16 cellular contexts compared by ENCODE assay signal in genomic region chr4:15425520-15425919, GRCh38. TPM values are rescaled to one million over a fixed set of nuclear protein-coding genes. Genes with fewer than 3 reads are reported as not detected.
"Had no signal": no experiment of that assay in that cellular context is flagged by ENCODE, and none has a peak within 500 bp of the region (broad histone marks: within the 10 kb centered on the region; RNA-seq: fewer than 3 reads in every experiment).

No MANE protein-coding gene starts in this region.

- H3K27ac ChIP-seq: ovary, right lobe of liver, tibial nerve had no signal

- H3K36me3 ChIP-seq: ovary, right lobe of liver, spleen, tibial nerve, vagina had no signal

- H3K4me1 ChIP-seq: right lobe of liver had no signal

- FAIRE-seq: endothelial cell of umbilical vein, frontal cortex had no signal

- H3K9me3 Mint-ChIP-seq: activated naive CD4-positive, alpha-beta T cell treated with anti-CD3 and anti-CD28 coated beads, Interleukin-2, amount 10 ng/mL, durations not matched to agents 7 days and 5 days; activated T-helper 2 cell treated with anti-CD3 and anti-CD28 coated beads, Interferon-gamma antibody, Interleukin-2, Interleukin-4, amounts not matched to agents 10 μg/mL and 5 μg/mL and 100 μg/mL, durations not matched to agents 14 hours and 24 hours and 36 hours; brain had no signal

- H3K27me3 ChIP-seq: ovary, right lobe of liver, spleen, tibial nerve, vagina had no signal

- H3K36me3 Mint-ChIP-seq: activated naive CD4-positive, alpha-beta T cell treated with anti-CD3 and anti-CD28 coated beads, Interleukin-2, amount 10 ng/mL, durations not matched to agents 7 days and 5 days; brain had no signal

- ATAC-seq: left colon, right lobe of liver had no signal

- H3K27ac Mint-ChIP-seq: activated naive CD4-positive, alpha-beta T cell treated with anti-CD3 and anti-CD28 coated beads, Interleukin-2, amount 10 ng/mL, durations not matched to agents 7 days and 5 days; activated T-helper 2 cell treated with anti-CD3 and anti-CD28 coated beads, Interferon-gamma antibody, Interleukin-2, Interleukin-4, amounts not matched to agents 10 μg/mL and 5 μg/mL and 100 μg/mL, durations not matched to agents 14 hours and 24 hours and 36 hours; immature natural killer cell had no signal

- H3K4me3 ChIP-seq: ovary, right lobe of liver, spleen, tibial nerve, vagina had no signal

- DNase-seq: activated CD4-positive, CD25-positive, alpha-beta regulatory T cell; activated naive CD4-positive, alpha-beta T cell treated with anti-CD3 and anti-CD28 coated beads, Interleukin-2, amount 10 ng/mL, durations not matched to agents 7 days and 5 days; effector CD8-positive, alpha-beta T cell; head of caudate nucleus; immature natural killer cell; left colon; ovary; right lobe of liver; spleen had no signal

- H3K27me3 Mint-ChIP-seq: activated naive CD4-positive, alpha-beta T cell treated with anti-CD3 and anti-CD28 coated beads, Interleukin-2, amount 10 ng/mL, durations not matched to agents 7 days and 5 days; brain had no signal

- H3K4me3 Mint-ChIP-seq: activated naive CD4-positive, alpha-beta T cell treated with anti-CD3 and anti-CD28 coated beads, Interleukin-2, amount 10 ng/mL, durations not matched to agents 7 days and 5 days; brain; immature natural killer cell had no signal

- H3K9me3 ChIP-seq: ovary, right lobe of liver, spleen, tibial nerve, vagina had no signal

RNA-seq across cellular contexts. Expression of gene C1QTNF7, which starts 2.3 kb away (rescaled TPM):
- total RNA-seq: activated T-helper 2 cell treated with anti-CD3 and anti-CD28 coated beads, Interferon-gamma antibody, Interleukin-2, Interleukin-4, amounts not matched to agents 10 μg/mL and 5 μg/mL and 100 μg/mL, durations not matched to agents 14 hours and 24 hours and 36 hours; endothelial cell of umbilical vein; lung microvascular endothelial cell had no signal
- polyA plus RNA-seq: endothelial cell of umbilical vein, immature natural killer cell had no signal

RNA-seq across cellular contexts. Expression of gene CC2D2A, which starts 44.2 kb away (rescaled TPM):
- total RNA-seq: activated T-helper 2 cell treated with anti-CD3 and anti-CD28 coated beads, Interferon-gamma antibody, Interleukin-2, Interleukin-4, amounts not matched to agents 10 μg/mL and 5 μg/mL and 100 μg/mL, durations not matched to agents 14 hours and 24 hours and 36 hours had no signal
